ENCODE assay signal across 11 cellular contexts in genomic region chr12:113065126-113066007, GRCh38. TPM values are rescaled to one million over a fixed set of nuclear protein-coding genes. Genes with fewer than 3 reads are reported as not detected.
DNase-seq lines count a peak whose midpoint lies in the region; ATAC-seq, FAIRE-seq and TF ChIP-seq lines count a peak whose summit lies in the region.
"Had no signal": no experiment of that assay in that cellular context is flagged by ENCODE, and none has a peak within 500 bp of the region (broad histone marks: within the 10 kb centered on the region; RNA-seq: fewer than 3 reads in every experiment).

No MANE protein-coding gene starts in this region.

- peak overlapping the region; percentile 99 for H3K27ac ChIP-seq in OCI-LY1 (ENCODE audit: low read depth, low read length, poor library complexity, severe bottlenecking)
- H3K27ac ChIP-seq in brain microvascular endothelial cell, result no peak overlapping the region

- H3K9me3 ChIP-seq in OCI-LY1 (ENCODE audit: low read length) (no peaks in the 10 kb centered on the region), iPS-15b (ENCODE audit: control insufficient read depth, insufficient read depth, low read length) (no peaks in the 10 kb centered on the region)

- H3K4me1 Mint-ChIP-seq in activated CD4-positive, alpha-beta T cell treated with anti-CD3 and anti-CD28 coated beads for 36 hours, result peaks cover 41% of the 10 kb centered on the region

- H3K27me3 Mint-ChIP-seq in activated CD4-positive, alpha-beta T cell treated with anti-CD3 and anti-CD28 coated beads for 36 hours, result no peaks in the 10 kb centered on the region

- peak overlapping the region; percentile 97 for H3K4me2 ChIP-seq in OCI-LY1 (ENCODE audit: low read length)

- peak overlapping the region; percentile 85; the same call in 1 of the 2 replicates for H3K9ac ChIP-seq in OCI-LY1 (ENCODE audit: low read length)
- H3K9ac ChIP-seq in iPS-15b (ENCODE audit: low read depth, low read length), result no peak overlapping the region

- H3K36me3 Mint-ChIP-seq in activated CD4-positive, alpha-beta T cell treated with anti-CD3 and anti-CD28 coated beads for 36 hours (ENCODE audit: low read depth), result no peaks in the 10 kb centered on the region
- H3K36me3 Mint-ChIP-seq: immature natural killer cell had no signal

- peaks cover 55% of the 10 kb centered on the region for H3K79me2 ChIP-seq in OCI-LY1 (ENCODE audit: insufficient read depth, low read length)

- no peak for TF ChIP-seq POLR2A in GM12891 (IDR thresholded peaks at IDR 0.05; ENCODE audit: low read depth, low read length)

- no peak for FAIRE-seq in GM12891 (lab: Jason Lieb, UNC)

- H3K4me3 ChIP-seq in OCI-LY1 (ENCODE audit: low read depth, low read length, poor library complexity, severe bottlenecking) (peak overlapping the region; percentile 73), iPS-15b (ENCODE audit: low read depth, low read length) (peak overlapping the region; percentile 48), brain microvascular endothelial cell (ENCODE audit: low read depth, low read length) (no peak overlapping the region)

- CTCF ChIA-PET in activated CD4-positive, alpha-beta T cell treated with anti-CD3 and anti-CD28 coated beads for 36 hours (lab: Charles Lee), result interaction anchor here (0.6 to 1.5 kb wide), 4 partner anchors 14 to 629 kb away, joined by 3 to 8 read pairs (median 4); no protein-coding TSS in a partner anchor

- ATAC-seq in activated CD4-positive, alpha-beta T cell treated with anti-CD3 and anti-CD28 coated beads for 36 hours, result no peak

- H3F3A ChIP-seq in OCI-LY1 (ENCODE audit: insufficient read depth, low read length), result peaks cover 16% of the 10 kb centered on the region

- no peaks in the 10 kb centered on the region for H3K9me2 ChIP-seq in OCI-LY1 (ENCODE audit: low read depth, low read length)

- no peak overlapping the region for H3K4me3 Mint-ChIP-seq in activated CD4-positive, alpha-beta T cell treated with anti-CD3 and anti-CD28 coated beads for 36 hours
- H3K4me3 Mint-ChIP-seq: immature natural killer cell; T-helper 1 cell treated with Interleukin-12 subunit alpha and Interleukin-12 subunit beta and Interleukin-4 antibody, amounts not matched to agents 30 μg/mL and 1 μg/mL, for 36 hours had no signal

- H3K27me3 ChIP-seq in OCI-LY1 (ENCODE audit: insufficient read depth, low read length) (no peaks in the 10 kb centered on the region), iPS-15b (ENCODE audit: control insufficient read depth, insufficient read depth, low read length) (peaks cover 9% of the 10 kb centered on the region), brain microvascular endothelial cell (replicated peaks) (peaks cover 34% of the 10 kb centered on the region)

- in situ Hi-C loops in brain microvascular endothelial cell (cut with HindIII; ENCODE audit: low pct_ligation_motif_present, low sequenced_read_pairs), result no loop called here

- TF ChIP-seq CTCF in OCI-LY1 (IDR thresholded peaks at IDR 0.05; ENCODE audit: low read length), result no peak
- TF ChIP-seq CTCF in brain microvascular endothelial cell (IDR thresholded peaks at IDR 0.05; ENCODE audit: low read depth, low read length, missing control alignments), result no peak

- H3K4me1 ChIP-seq in OCI-LY1 (ENCODE audit: insufficient read depth, low read length, severe bottlenecking) (peaks cover 100% of the 10 kb centered on the region), iPS-15b (ENCODE audit: control insufficient read depth, insufficient read depth, low read length) (peaks cover 5% of the 10 kb centered on the region)

- H4K20me1 ChIP-seq in OCI-LY1 (ENCODE audit: insufficient read depth, low read length), result no peaks in the 10 kb centered on the region

- H2AFZ ChIP-seq in OCI-LY1 (ENCODE audit: low read length), result no peak overlapping the region

- H3K27ac Mint-ChIP-seq in activated CD4-positive, alpha-beta T cell treated with anti-CD3 and anti-CD28 coated beads for 36 hours, result no peak overlapping the region
- H3K27ac Mint-ChIP-seq: T-helper 1 cell treated with Interleukin-12 subunit alpha and Interleukin-12 subunit beta and Interleukin-4 antibody, amounts not matched to agents 30 μg/mL and 1 μg/mL, for 36 hours had no signal

- peaks cover 97% of the 10 kb centered on the region; the same call in 1 of the 2 replicates for H3K36me3 ChIP-seq in OCI-LY1 (ENCODE audit: insufficient read depth, low read length)
- no peaks in the 10 kb centered on the region for H3K36me3 ChIP-seq in iPS-15b (ENCODE audit: control insufficient read depth, insufficient read depth, low read length)
- H3K36me3 ChIP-seq in brain microvascular endothelial cell (replicated peaks), result no peaks in the 10 kb centered on the region

- H3K9me3 Mint-ChIP-seq in activated CD4-positive, alpha-beta T cell treated with anti-CD3 and anti-CD28 coated beads for 36 hours (ENCODE audit: low read depth), result no peaks in the 10 kb centered on the region
- H3K9me3 Mint-ChIP-seq: immature natural killer cell; T-helper 1 cell treated with Interleukin-12 subunit alpha and Interleukin-12 subunit beta and Interleukin-4 antibody, amounts not matched to agents 30 μg/mL and 1 μg/mL, for 36 hours had no signal

- intact Hi-C loops in activated CD4-positive, alpha-beta T cell treated with anti-CD3 and anti-CD28 coated beads for 36 hours (cut with DNase I, micrococcal nuclease), result no loop called here

- POLR2A ChIA-PET in activated CD4-positive, alpha-beta T cell treated with anti-CD3 and anti-CD28 coated beads for 36 hours (lab: Charles Lee), result interaction anchor here (0.7 kb wide), 1 partner anchor 684 kb away, joined by 4 read pairs; no protein-coding TSS in a partner anchor

- DNase-seq in AG08395 (ENCODE audit: low spot score), result peak; percentile 33
- peak; percentile 63 for DNase-seq in GM12891 (ENCODE audit: insufficient read length, low spot score)
- DNase-seq in activated CD4-positive, alpha-beta T cell treated with anti-CD3 and anti-CD28 coated beads for 36 hours, result no peak
- no peak for DNase-seq in brain microvascular endothelial cell
- DNase-seq in RKO (ENCODE audit: low spot score), result no peak
- DNase-seq in HT-29 (ENCODE audit: low spot score), result no peak
- DNase-seq: immature natural killer cell, MV-4-11 had no signal

TF ChIP-seq in GM12891, 5 proteins besides CTCF, POLR2A, EP300 and RAD21:
- TF ChIP-seq PAX5 (IDR thresholded peaks at IDR 0.05; ENCODE audit: insufficient read depth, low read length, severe bottlenecking) (no peak), POLR2AphosphoS5 (IDR thresholded peaks at IDR 0.05; ENCODE audit: low read depth, low read length) (no peak), SPI1 (IDR thresholded peaks at IDR 0.05; ENCODE audit: low read depth, low read length) (no peak), POU2F2 (IDR thresholded peaks at IDR 0.05; ENCODE audit: low read depth, low read length) (no peak), TAF1 (IDR thresholded peaks at IDR 0.05; ENCODE audit: low read depth, low read length) (no peak)

RNA-seq across cellular contexts. Expression of gene DTX1, which starts 8.8 kb away (rescaled TPM):
- polyA plus RNA-seq in GM12891 (2012; ENCODE audit: low read depth, missing spikeins), result 25.4 TPM
- 10 to 100 TPM; 12.0 to 12.9 TPM for total RNA-seq in activated CD4-positive, alpha-beta T cell treated with anti-CD3 and anti-CD28 coated beads for 36 hours
- not detected in 2 replicates for total RNA-seq in HT-29 (2014; rRNA removed; shearing (Covaris generic))

Comparison
In these comparisons a context has a peak if more than half of its experiments do, and no peak if none do; other contexts are left out.
1. DNase-seq: peak in AG08395 (single experiment) and GM12891 (single experiment); none in activated CD4-positive, alpha-beta T cell treated with anti-CD3 and anti-CD28 coated beads for 36 hours (single experiment), brain microvascular endothelial cell (single experiment), RKO (single experiment) and HT-29 (single experiment).
2. RNA of gene DTX1, which starts 8.8 kb away (total RNA-seq): 12.0 to 12.9 TPM in activated CD4-positive, alpha-beta T cell treated with anti-CD3 and anti-CD28 coated beads for 36 hours; not detected in HT-29; every median in the first group is over 10 times any median in the second.